In genomic region chr5:72369301-72370079, GRCh38 we compare ENCODE assay signal across 16 cellular contexts.
"Had no signal": no experiment of that assay in that cellular context is flagged by ENCODE, and none has a peak within 500 bp of the region (broad histone marks: within the 10 kb centered on the region; RNA-seq: fewer than 3 reads in every experiment).

No MANE protein-coding gene starts in this region.

- H3K4me3 ChIP-seq: cardiac muscle cell, heart right ventricle, left ventricle myocardium inferior, testis, uterus had no signal

- H3K27me3 ChIP-seq: cardiac muscle cell, heart right ventricle, testis, uterus had no signal

- H3K36me3 ChIP-seq: cardiac muscle cell, left ventricle myocardium inferior, uterus had no signal

- H3K9me3 ChIP-seq: testis, uterus had no signal

- DNase-seq: activated CD4-positive, alpha-beta T cell treated with anti-CD3 and anti-CD28 coated beads, Interleukin-2, amount 50 U/mL, for 48 hours; activated effector memory CD4-positive, alpha-beta T cell treated with anti-CD3 and anti-CD28 coated beads, Interleukin-2, amount 50 U/mL, for 16 hours; activated T-cell treated with anti-CD3 and anti-CD28 coated beads, Interleukin-2, amount 50 U/mL, for 4 hours; effector CD4-positive, alpha-beta T cell; foreskin melanocyte; heart right ventricle; islet precursor cell; left ventricle myocardium inferior; stimulated activated CD4-positive, alpha-beta T cell treated with anti-CD3 and anti-CD28 coated beads, Interleukin-4, amount 100 ng/mL, for 1 hour; stimulated activated CD8-positive, alpha-beta memory T cell treated with anti-CD3 and anti-CD28 coated beads, Interleukin-4, amount 100 ng/mL, for 48 hours; stimulated activated naive CD8-positive, alpha-beta T cell treated with anti-CD3 and anti-CD28 coated beads, Interleukin-15, amount 100 ng/mL, for 72 hours; testis; uterus had no signal

- FAIRE-seq: colon, endothelial cell of umbilical vein had no signal

- H3K27ac ChIP-seq: cardiac muscle cell, left ventricle myocardium inferior, testis had no signal
